Comparison of ENCODE assay signal across 20 cellular contexts in the genomic region with DNA sequence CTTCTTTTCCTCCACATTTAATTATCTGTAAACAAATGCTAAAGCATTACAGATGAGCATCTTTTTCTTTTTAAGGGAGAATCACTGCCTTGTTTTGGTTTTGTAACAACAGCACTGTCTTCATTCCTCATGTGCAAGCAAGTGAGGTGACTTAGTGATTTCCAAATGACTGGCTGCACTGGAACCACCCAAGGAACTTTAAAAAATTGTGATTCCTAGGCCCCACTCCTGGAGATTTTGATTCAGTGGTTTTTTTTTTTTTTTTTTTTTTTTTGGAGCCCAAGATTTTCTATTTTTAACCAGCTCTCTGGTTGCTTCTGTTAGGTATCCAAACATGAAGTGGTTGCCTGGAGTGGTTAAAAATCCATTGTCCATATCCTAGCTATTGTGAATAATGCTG.
"Had no signal": no experiment of that assay in that cellular context is flagged by ENCODE, and none has a peak within 500 bp of the region (broad histone marks: within the 10 kb centered on the region; RNA-seq: fewer than 3 reads in every experiment).

No MANE protein-coding gene starts in this region.

- ATAC-seq: K562 had no signal

- H3K9me3 ChIP-seq: SK-N-SH had no signal

- DNase-seq: MV-4-11, NCI-H1048, NCI-H1105, NCI-H1417, NCI-H1436 treated with DMSO at 0.1 percent for 48 hours, NCI-H1694, NCI-H187 treated with DMSO at 0.1 percent for 48 hours, NCI-H2029 treated with DMSO at 0.1 percent for 48 hours, NCI-H2171, NCI-H226, NCI-H446, NCI-H510A, NCI-H524 treated with DMSO at 0.1 percent for 48 hours, NCI-H69, NCI-H774, RPMI8226, SHP77, SK-N-SH, SW 1271 had no signal

- H3K9ac ChIP-seq: SK-N-SH had no signal

- H3K4me2 ChIP-seq: SK-N-SH had no signal

- H3K4me3 ChIP-seq: K562 had no signal
